8 cellular contexts compared by ENCODE assay signal in genomic region chr12:16348435-16349131, GRCh38. TPM values are rescaled to one million over a fixed set of nuclear protein-coding genes. Genes with fewer than 3 reads are reported as not detected.
DNase-seq lines count a peak whose midpoint lies in the region; ATAC-seq and TF ChIP-seq lines count a peak whose summit lies in the region.

No MANE protein-coding gene starts in this region.

- H3K27me3 ChIP-seq in MG63 (no peaks in the 10 kb centered on the region), fibroblast of lung (ENCODE audit: control insufficient read depth, insufficient read depth, low read length) (no peaks in the 10 kb centered on the region), prostate gland (replicated peaks; ENCODE audit: insufficient read depth) (no peaks in the 10 kb centered on the region)

- TF ChIP-seq CTCF in fibroblast of lung (conservative IDR thresholded peaks at IDR 0.05 in 1 of 2, IDR thresholded peaks at IDR 0.05 in 1 of 2; ENCODE audit: low read depth in 1 of 2, low read length in 2 of 2) = no peak
- TF ChIP-seq CTCF in prostate gland (IDR thresholded peaks at IDR 0.05) = no peak

- H2AFZ ChIP-seq in fibroblast of lung (ENCODE audit: low read length) = no peak overlapping the region

- H3K4me1 ChIP-seq in fibroblast of lung (ENCODE audit: control insufficient read depth, extremely low read depth, insufficient read depth, low read length) (no peaks in the 10 kb centered on the region), prostate gland (replicated peaks) (no peaks in the 10 kb centered on the region)

- TF ChIP-seq POLR2A in prostate gland (IDR thresholded peaks at IDR 0.05) = no peak

- no peaks in the 10 kb centered on the region for H4K20me1 ChIP-seq in fibroblast of lung (ENCODE audit: control insufficient read depth, extremely low read depth, insufficient read depth, low read length)

- H3K27ac ChIP-seq in fibroblast of lung (ENCODE audit: insufficient read depth, low read length) = peak overlapping the region; percentile 88
- H3K27ac ChIP-seq in prostate gland = peak overlapping the region; percentile 77 to 79

- peak overlapping the region; percentile 67 for H3K9ac ChIP-seq in fibroblast of lung (ENCODE audit: insufficient read depth, low read length)

- 58% methylated on average over 10 of the region's 10 CpGs for WGBS in prostate gland

- peak overlapping the region; percentile 83 for H3K4me2 ChIP-seq in fibroblast of lung (ENCODE audit: extremely low read depth, insufficient read depth, low read length)

- H3K4me3 ChIP-seq in MG63 = peak overlapping the region; percentile 47
- H3K4me3 ChIP-seq in fibroblast of lung (replicated peaks in 1 of 4; ENCODE audit: control extremely low read depth in 1 of 4, insufficient read depth in 1 of 4, low read depth in 3 of 4, low read length in 4 of 4) = peak overlapping the region; percentile 68 to 99 (median 78)
- H3K4me3 ChIP-seq in prostate gland = peak overlapping the region; percentile 36 to 42

- peak; percentile 22 for ATAC-seq in GM18868 (IDR thresholded peaks at IDR 0.05; ENCODE audit: unreplicated experiment)

- H3K9me3 ChIP-seq in MG63 = no peaks in the 10 kb centered on the region; the same call in 1 of the 2 replicates
- H3K9me3 ChIP-seq in fibroblast of lung (ENCODE audit: control insufficient read depth, insufficient read depth, low read depth, low read length) = no peaks in the 10 kb centered on the region
- H3K9me3 ChIP-seq in prostate gland = no peaks in the 10 kb centered on the region

- peaks cover 7% of the 10 kb centered on the region for H3K36me3 ChIP-seq in MG63
- no peaks in the 10 kb centered on the region for H3K36me3 ChIP-seq in fibroblast of lung (ENCODE audit: control insufficient read depth, insufficient read depth, low read length)
- no peaks in the 10 kb centered on the region for H3K36me3 ChIP-seq in prostate gland

- intact Hi-C loops in prostate gland (cut with DNase I) = no loop called here

- DNase-seq in MG63 = peak; percentile 23
- DNase-seq in fibroblast of lung (ENCODE audit: low read depth in 2 of 2) = peak; percentile 16 to 49
- DNase-seq in prostate gland (ENCODE audit: low spot score) = no peak
- no peak for DNase-seq in anterior cingulate cortex (lab: John Stamatoyannopoulos, UW)
- DNase-seq in stimulated activated CD4-positive, alpha-beta T cell treated with anti-CD3 and anti-CD28 coated beads, Interleukin-15, amount 100 ng/mL, for 24 hours = no peak
- DNase-seq in NCI-H128 (lab: John Stamatoyannopoulos, UW; ENCODE audit: unreplicated experiment) = no peak
- no peak for DNase-seq in AG20443 (ENCODE audit: low spot score)

- peaks cover 43% of the 10 kb centered on the region for H3K79me2 ChIP-seq in fibroblast of lung (ENCODE audit: control insufficient read depth, insufficient read depth, low read length)

RNA-seq across cellular contexts. Expression of gene MGST1, which starts 1.1 kb away (rescaled TPM):
- total RNA-seq in MG63 (2014; rRNA removed; shearing (Covaris generic); ENCODE audit: low replicate concordance) = 99.0 and 196 TPM in 2 replicates
- total RNA-seq in fibroblast of lung (78.6 and 117 TPM in 2 replicates), prostate gland (100 to 1,000 TPM in 1 of 2 donors, 10 to 100 TPM in 1; 28.4 to 218 TPM)
- 386 and 634 TPM in 2 replicates for polyA plus RNA-seq in fibroblast of lung
- 219 and 416 TPM in 2 replicates for polyA plus RNA-seq in fibroblast of lung (2012)
- polyA minus RNA-seq in fibroblast of lung (ENCODE audit: low replicate concordance) = 83.2 and 290 TPM in 2 replicates

Comparison
In these comparisons a context has a peak if more than half of its experiments do, and no peak if none do; other contexts are left out.
1. DNase-seq: peak in MG63 (single experiment) and fibroblast of lung (2 of 2); none in prostate gland (single experiment), anterior cingulate cortex (0 of 58), stimulated activated CD4-positive, alpha-beta T cell treated with anti-CD3 and anti-CD28 coated beads, Interleukin-15, amount 100 ng/mL, for 24 hours (single experiment), NCI-H128 (single experiment) and AG20443 (single experiment).
2. Peak in every context shown above with its lines, with median percentiles within 50 percentile points of each other: H3K4me3 ChIP-seq.